Comparison of ENCODE assay signal across 1 cellular context in genomic region chr2:10317646-10318045, GRCh38.
TF ChIP-seq lines count a peak whose summit lies in the region.

No MANE protein-coding gene starts in this region.

TF ChIP-seq in WTC11, 78 proteins besides CTCF, POLR2A, EP300 and RAD21 (continued from another document):
- TF ChIP-seq ZMAT4 (CRISPR knock-in tag; IDR thresholded peaks at IDR 0.05) (no peak), ZNF425 (CRISPR knock-in tag; conservative IDR thresholded peaks at IDR 0.05) (no peak), TP53 (CRISPR knock-in tag; IDR thresholded peaks at IDR 0.05) (no peak)
- TF ChIP-seq, protein P1, sequence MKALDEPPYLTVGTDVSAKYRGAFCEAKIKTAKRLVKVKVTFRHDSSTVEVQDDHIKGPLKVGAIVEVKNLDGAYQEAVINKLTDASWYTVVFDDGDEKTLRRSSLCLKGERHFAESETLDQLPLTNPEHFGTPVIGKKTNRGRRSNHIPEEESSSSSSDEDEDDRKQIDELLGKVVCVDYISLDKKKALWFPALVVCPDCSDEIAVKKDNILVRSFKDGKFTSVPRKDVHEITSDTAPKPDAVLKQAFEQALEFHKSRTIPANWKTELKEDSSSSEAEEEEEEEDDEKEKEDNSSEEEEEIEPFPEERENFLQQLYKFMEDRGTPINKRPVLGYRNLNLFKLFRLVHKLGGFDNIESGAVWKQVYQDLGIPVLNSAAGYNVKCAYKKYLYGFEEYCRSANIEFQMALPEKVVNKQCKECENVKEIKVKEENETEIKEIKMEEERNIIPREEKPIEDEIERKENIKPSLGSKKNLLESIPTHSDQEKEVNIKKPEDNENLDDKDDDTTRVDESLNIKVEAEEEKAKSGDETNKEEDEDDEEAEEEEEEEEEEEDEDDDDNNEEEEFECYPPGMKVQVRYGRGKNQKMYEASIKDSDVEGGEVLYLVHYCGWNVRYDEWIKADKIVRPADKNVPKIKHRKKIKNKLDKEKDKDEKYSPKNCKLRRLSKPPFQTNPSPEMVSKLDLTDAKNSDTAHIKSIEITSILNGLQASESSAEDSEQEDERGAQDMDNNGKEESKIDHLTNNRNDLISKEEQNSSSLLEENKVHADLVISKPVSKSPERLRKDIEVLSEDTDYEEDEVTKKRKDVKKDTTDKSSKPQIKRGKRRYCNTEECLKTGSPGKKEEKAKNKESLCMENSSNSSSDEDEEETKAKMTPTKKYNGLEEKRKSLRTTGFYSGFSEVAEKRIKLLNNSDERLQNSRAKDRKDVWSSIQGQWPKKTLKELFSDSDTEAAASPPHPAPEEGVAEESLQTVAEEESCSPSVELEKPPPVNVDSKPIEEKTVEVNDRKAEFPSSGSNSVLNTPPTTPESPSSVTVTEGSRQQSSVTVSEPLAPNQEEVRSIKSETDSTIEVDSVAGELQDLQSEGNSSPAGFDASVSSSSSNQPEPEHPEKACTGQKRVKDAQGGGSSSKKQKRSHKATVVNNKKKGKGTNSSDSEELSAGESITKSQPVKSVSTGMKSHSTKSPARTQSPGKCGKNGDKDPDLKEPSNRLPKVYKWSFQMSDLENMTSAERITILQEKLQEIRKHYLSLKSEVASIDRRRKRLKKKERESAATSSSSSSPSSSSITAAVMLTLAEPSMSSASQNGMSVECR (CRISPR knock-in tag; IDR thresholded peaks at IDR 0.05; ENCODE audit: borderline replicate concordance), result no peak
TF ChIP-seq in WTC11: peak in this region for 0.
